Comparison of ENCODE assay signal across 8 cellular contexts in the genomic region with DNA sequence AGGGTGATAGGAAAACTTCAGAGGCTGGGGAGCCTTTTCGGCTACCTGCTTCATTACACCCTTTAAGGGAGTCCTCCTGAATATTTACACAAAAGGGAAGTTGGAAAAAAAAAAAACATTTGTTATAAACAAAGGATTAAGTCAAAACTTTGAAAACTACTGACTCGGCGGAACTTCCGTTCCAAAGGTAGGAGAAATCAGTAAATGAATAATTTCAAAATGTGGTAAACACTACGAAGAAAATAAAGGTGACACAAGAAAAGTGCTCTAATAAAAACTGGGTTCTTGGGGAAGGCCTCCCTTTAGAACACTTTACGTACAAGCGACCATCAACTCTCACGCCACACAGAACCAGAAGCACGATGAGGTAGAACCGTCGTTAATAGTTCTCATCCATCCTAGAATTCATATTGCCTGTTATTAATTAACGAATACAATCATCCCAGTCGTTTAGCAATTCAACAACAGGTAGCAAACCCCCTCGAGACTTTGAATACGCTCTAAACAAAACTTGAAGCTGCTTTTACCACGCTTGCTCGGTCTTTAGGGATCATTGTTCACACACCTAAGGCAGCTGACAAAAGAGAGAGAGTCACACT. TPM values are rescaled to one million over a fixed set of nuclear protein-coding genes. Genes with fewer than 3 reads are reported as not detected.
DNase-seq lines count a peak whose midpoint lies in the region; ATAC-seq lines count a peak whose summit lies in the region.

No MANE protein-coding gene starts in this region.

- peaks cover 17% of the 10 kb centered on the region for H3K4me1 ChIP-seq in adipocyte (ENCODE audit: control insufficient read depth, insufficient read depth, low read length)
- H3K4me1 ChIP-seq in subcutaneous abdominal adipose tissue (ENCODE audit: control insufficient read depth in 5 of 5, insufficient read depth in 5 of 5, low read length in 5 of 5) = peaks cover 0 to 31% (median 29%) of the 10 kb centered on the region in 5 donors

- H3K9me3 ChIP-seq in adipocyte (ENCODE audit: control insufficient read depth, low read length) (no peaks in the 10 kb centered on the region), subcutaneous abdominal adipose tissue (ENCODE audit: control insufficient read depth in 5 of 5, low read length in 5 of 5) (no peaks in the 10 kb centered on the region)

- H3K36me3 ChIP-seq in adipocyte (ENCODE audit: control insufficient read depth, insufficient read depth, low read length, severe bottlenecking) (no peaks in the 10 kb centered on the region), subcutaneous abdominal adipose tissue (ENCODE audit: control insufficient read depth in 5 of 5, insufficient read depth in 5 of 5, low read length in 5 of 5) (no peaks in the 10 kb centered on the region)

- H3K27ac ChIP-seq in subcutaneous abdominal adipose tissue (ENCODE audit: low read depth, low read length) = peak overlapping the region; percentile 95

- DNase-seq in SIG-M5 treated with dmso at 0.1 percent for 504 hours (lab: John Stamatoyannopoulos, UW; ENCODE audit: unreplicated experiment) (peak; percentile 53), SIG-M5 (lab: John Stamatoyannopoulos, UW) (no peak), adipocyte (ENCODE audit: low read depth) (peak; percentile 54), iris pigment epithelial cell (ENCODE audit: low read depth) (peak; percentile 29)
- peak; percentile 42 for DNase-seq in Jurkat, Clone E6-1 (ENCODE audit: low read depth, low spot score)

- ATAC-seq in HG03025 (IDR thresholded peaks at IDR 0.05; ENCODE audit: low FRiP score, unreplicated experiment) (no peak), GM19023 (IDR thresholded peaks at IDR 0.05; ENCODE audit: unreplicated experiment) (no peak)

- H3K4me3 ChIP-seq in Jurkat, Clone E6-1 (ENCODE audit: low read length) = peak overlapping the region; percentile 68
- peak overlapping the region; percentile 95 for H3K4me3 ChIP-seq in adipocyte (ENCODE audit: low read length)
- peak overlapping the region; percentile 79 to 95 (median 90) for H3K4me3 ChIP-seq in subcutaneous abdominal adipose tissue (ENCODE audit: low read depth in 1 of 5, low read length in 5 of 5)

- H3K27me3 ChIP-seq in adipocyte (replicated peaks; ENCODE audit: control insufficient read depth, insufficient read depth, low read length) = no peaks in the 10 kb centered on the region
- H3K27me3 ChIP-seq in subcutaneous abdominal adipose tissue (ENCODE audit: control insufficient read depth in 5 of 5, insufficient read depth in 4 of 5, low read length in 5 of 5) = no peaks in the 10 kb centered on the region

- H3K9ac ChIP-seq in adipocyte (ENCODE audit: low read length) (peak overlapping the region; percentile 99), subcutaneous abdominal adipose tissue (ENCODE audit: low read length in 5 of 5) (peak overlapping the region; percentile 50 to 98 (median 84))

RNA-seq across cellular contexts. Expression of gene SMARCC1, which starts 0.9 kb away (rescaled TPM):
- 92.6 TPM for polyA plus RNA-seq in Jurkat, Clone E6-1 (2012; ENCODE audit: insufficient read depth, insufficient read length)

RNA-seq across cellular contexts. Expression of gene DHX30, which starts 22.1 kb away (rescaled TPM):
- 88.0 TPM for polyA plus RNA-seq in Jurkat, Clone E6-1 (2012; ENCODE audit: insufficient read depth, insufficient read length)
